ENCODE assay signal across 17 cellular contexts in genomic region chr3:161915283-161915682, GRCh38.
DNase-seq lines count a peak whose midpoint lies in the region; ATAC-seq, FAIRE-seq and TF ChIP-seq lines count a peak whose summit lies in the region.
"Had no signal": no experiment of that assay in that cellular context is flagged by ENCODE, and none has a peak within 500 bp of the region (broad histone marks: within the 10 kb centered on the region; RNA-seq: fewer than 3 reads in every experiment).

No MANE protein-coding gene starts in this region.

- no peak overlapping the region for H4K91ac ChIP-seq in H1 (replicated peaks; ENCODE audit: insufficient read length, low read length)

- DNase-seq in Right ventricle myocardium inferior (ENCODE audit: missing footprints): peak; percentile 30
- DNase-seq in heart left ventricle: no peak
- DNase-seq in NCI-H748 treated with DMSO at 0.1 percent for 48 hours (lab: John Stamatoyannopoulos, UW): peak; percentile 36
- DNase-seq in H1 (ENCODE audit: low read depth in 1 of 2, low spot score in 2 of 2): no peak
- DNase-seq in uterus: no peak
- no peak for DNase-seq in DMS53 treated with DMSO at 0.1 percent for 48 hours (lab: John Stamatoyannopoulos, UW; ENCODE audit: unreplicated experiment)
- DNase-seq in amygdala (lab: John Stamatoyannopoulos, UW): no peak
- DNase-seq: activated CD4-positive, alpha-beta T cell treated with anti-CD3 and anti-CD28 coated beads, Interleukin-2, amount 10 ng/mL, durations not matched to agents 24 days and 14 days; activated T-cell treated with anti-CD3 and anti-CD28 coated beads, Interleukin-2, amount 50 U/mL, for 4 hours; CD8-positive, alpha-beta T cell; NCI-H1048; T-helper 9 cell had no signal

- no peak overlapping the region for H3K56ac ChIP-seq in H1 (replicated peaks; ENCODE audit: insufficient read length, low read depth, low read length)

- H3K36me3 ChIP-seq in heart left ventricle: no peaks in the 10 kb centered on the region
- H3K36me3 ChIP-seq in H1 (ENCODE audit: control insufficient read depth in 2 of 4, insufficient read depth in 4 of 4, low read length in 3 of 4): no peaks in the 10 kb centered on the region
- no peaks in the 10 kb centered on the region for H3K36me3 ChIP-seq in skeletal muscle satellite cell (ENCODE audit: insufficient read depth, low read length)
- H3K36me3 ChIP-seq in uterus: no peaks in the 10 kb centered on the region

- H3K4me1 ChIP-seq in heart left ventricle (peaks cover 0 to 6% (median 0%) of the 10 kb centered on the region in 12 donors), H1 (replicated peaks in 1 of 4; ENCODE audit: control insufficient read depth in 3 of 4, insufficient read depth in 4 of 4, low read length in 3 of 4) (no peaks in the 10 kb centered on the region), skeletal muscle satellite cell (ENCODE audit: control insufficient read depth, insufficient read depth, low read length) (peaks cover 25% of the 10 kb centered on the region), uterus (no peaks in the 10 kb centered on the region)

- CTCF ChIA-PET in H1 (lab: Charles Lee; ENCODE audit: partially characterized antibody): interaction anchor here (0.5 to 1.5 kb wide), 10 partner anchors 9 to 390 kb away, joined by 3 to 4 read pairs (median 3); no protein-coding TSS in a partner anchor

- no peak overlapping the region for H3K18ac ChIP-seq in H1 (ENCODE audit: extremely low read depth, low read length)

- H3K79me1 ChIP-seq in H1 (ENCODE audit: low read depth, low read length): no peaks in the 10 kb centered on the region

- no peak overlapping the region for H2BK15ac ChIP-seq in H1 (ENCODE audit: low read length)

- H3K23ac ChIP-seq in H1 (ENCODE audit: insufficient read length): no peak overlapping the region

- no peak overlapping the region for H2BK5ac ChIP-seq in H1 (ENCODE audit: low read depth, low read length)

- no peak overlapping the region for H4K5ac ChIP-seq in H1 (ENCODE audit: insufficient read length, low read depth, low read length)

- no peak overlapping the region for H3K27ac ChIP-seq in heart left ventricle
- no peak overlapping the region for H3K27ac ChIP-seq in H1 (ENCODE audit: low read depth, low read length)
- H3K27ac ChIP-seq in uterus: no peak overlapping the region
- H3K27ac ChIP-seq: coronary artery, epithelial cell of prostate had no signal

- H3K4me3 ChIP-seq in heart left ventricle (no peak overlapping the region), H1 (ENCODE audit: extremely low read depth in 1 of 4, insufficient read depth in 2 of 4, low read depth in 3 of 4, low read length in 4 of 4) (no peak overlapping the region), skeletal muscle satellite cell (ENCODE audit: low read length) (no peak overlapping the region), uterus (no peak overlapping the region)
- H3K4me3 ChIP-seq: coronary artery, GM12878 had no signal

- no peak overlapping the region for H2BK20ac ChIP-seq in H1 (ENCODE audit: low read length)

- no peak for TF ChIP-seq EP300 in H1 (IDR thresholded peaks at IDR 0.05; ENCODE audit: borderline replicate concordance in 1 of 2, low read depth in 2 of 2, low read length in 2 of 2)

- no peaks in the 10 kb centered on the region for H3K9me3 ChIP-seq in heart left ventricle
- no peaks in the 10 kb centered on the region; a peak in 1 of 4 replicates for H3K9me3 ChIP-seq in H1 (ENCODE audit: insufficient read depth in 2 of 2, low read depth in 1 of 2, low read length in 1 of 2)
- no peaks in the 10 kb centered on the region for H3K9me3 ChIP-seq in skeletal muscle satellite cell (replicated peaks; ENCODE audit: low read length)
- no peaks in the 10 kb centered on the region for H3K9me3 ChIP-seq in uterus

- no peak overlapping the region for H3K9ac ChIP-seq in H1 (replicated peaks in 1 of 4; ENCODE audit: extremely low read depth in 1 of 4, low read depth in 3 of 4, low read length in 3 of 4)
- H3K9ac ChIP-seq in skeletal muscle satellite cell (ENCODE audit: low read depth, low read length): peak overlapping the region; percentile 4

- H3K27me3 ChIP-seq in heart left ventricle (no peaks in the 10 kb centered on the region), H1 (replicated peaks in 1 of 4; ENCODE audit: control insufficient read depth in 3 of 4, extremely low read depth in 1 of 4, insufficient read depth in 3 of 4, low read length in 3 of 4) (no peaks in the 10 kb centered on the region), skeletal muscle satellite cell (ENCODE audit: control insufficient read depth, insufficient read depth, low read length) (no peaks in the 10 kb centered on the region), uterus (no peaks in the 10 kb centered on the region)

- no peaks in the 10 kb centered on the region for H3K23me2 ChIP-seq in H1 (ENCODE audit: low read depth, low read length)

- peak overlapping the region; percentile 97; the same call in 1 of the 2 replicates for H2AFZ ChIP-seq in H1 (ENCODE audit: low read length)

- WGBS in heart left ventricle, 4 donors: 20 to 38% (median 28%) methylated on average over 4 of the region's 4 CpGs
- WGBS in H1 (ENCODE audit: extremely low coverage in 1 of 2, insufficient coverage in 1 of 2, insufficient read length in 1 of 2, insufficient replicate concordance in 2 of 2, low coverage in 1 of 2, low lambda C conversion rate in 2 of 2, missing lambda C conversion rate in 1 of 2), 2 experiments: 75% methylated on average over 4 of the region's 4 CpGs; no CpG with 5 or more reads in 1 of the 2 experiments

- no peak for TF ChIP-seq CTCF in heart left ventricle (IDR thresholded peaks at IDR 0.05)
- TF ChIP-seq CTCF in H1 (IDR thresholded peaks at IDR 0.05; ENCODE audit: control extremely low read depth in 1 of 3, insufficient read depth in 1 of 3, low read depth in 1 of 3, low read length in 3 of 3): no peak
- no peak for TF ChIP-seq CTCF in uterus (IDR thresholded peaks at IDR 0.05)

- TF ChIP-seq POLR2A in heart left ventricle (IDR thresholded peaks at IDR 0.05) (no peak), H1 (IDR thresholded peaks at IDR 0.05; ENCODE audit: control extremely low read depth in 1 of 2, low read depth in 2 of 2, low read length in 2 of 2) (no peak), uterus (IDR thresholded peaks at IDR 0.05) (no peak)

- no peak overlapping the region for H2BK120ac ChIP-seq in H1 (replicated peaks; ENCODE audit: low read depth, low read length)

- H3K4me2 ChIP-seq in H1 (ENCODE audit: insufficient read depth in 1 of 2, low read depth in 2 of 2, low read length in 2 of 2): no peak overlapping the region
- H3K4me2 ChIP-seq in skeletal muscle satellite cell (ENCODE audit: low read length): peak overlapping the region; percentile 31

- no peak for FAIRE-seq in H1 (lab: Jason Lieb, UNC)
- FAIRE-seq: GM12878, keratinocyte had no signal

- no peak overlapping the region for H2BK12ac ChIP-seq in H1 (ENCODE audit: low read depth, low read length)

- H4K20me1 ChIP-seq in H1 (replicated peaks in 1 of 2; ENCODE audit: control insufficient read depth in 1 of 2, insufficient read depth in 2 of 2, low read length in 2 of 2): no peaks in the 10 kb centered on the region

- H3K79me2 ChIP-seq in H1 (ENCODE audit: control insufficient read depth in 1 of 2, insufficient read depth in 2 of 2, low read length in 2 of 2): no peaks in the 10 kb centered on the region

- no peak for ATAC-seq in Right ventricle myocardium inferior
- no peak for ATAC-seq in heart left ventricle
- ATAC-seq: activated T-cell treated with anti-CD3 and anti-CD28 coated beads, Interleukin-2, amount 50 U/mL, for 4 hours; CD8-positive, alpha-beta T cell had no signal

- H4K8ac ChIP-seq in H1 (ENCODE audit: extremely low read depth, insufficient read depth, low read length): no peak overlapping the region

- POLR2A ChIA-PET in H1 (lab: Charles Lee; ENCODE audit: partially characterized antibody): no interaction called here

- intact Hi-C loops in Right ventricle myocardium inferior (cut with DNase I): loop anchor here (10.0 kb wide), 1 partner anchor 1140 kb away; no protein-coding TSS in a partner anchor
- intact Hi-C loops in heart left ventricle (cut with DNase I): loop anchor here in 1 of 10 donors (10.0 kb wide), 1 partner anchor 1710 kb away; no protein-coding TSS in a partner anchor
- intact Hi-C loops in uterus (cut with DNase I; ENCODE audit: low total_unique reads): no loop called here

- no peak overlapping the region for H3K14ac ChIP-seq in H1 (ENCODE audit: insufficient read length)

- H2AK5ac ChIP-seq in H1 (ENCODE audit: low read depth, low read length): no peak overlapping the region

- no peak for TF ChIP-seq RAD21 in H1 (IDR thresholded peaks at IDR 0.05 in 1 of 2, conservative IDR thresholded peaks at IDR 0.05 in 1 of 2; ENCODE audit: low read depth in 2 of 2, low read length in 2 of 2)

- H3K4ac ChIP-seq in H1 (replicated peaks; ENCODE audit: insufficient read length, low read depth, low read length): no peak overlapping the region

TF ChIP-seq in H1, 55 proteins besides CTCF, POLR2A, EP300 and RAD21:
- TF ChIP-seq SAP30 (IDR thresholded peaks at IDR 0.05; ENCODE audit: insufficient read depth, insufficient replicate concordance, low read length) (no peak), PHF8 (conservative IDR thresholded peaks at IDR 0.05; ENCODE audit: low read depth, low read length) (no peak), KDM5A (IDR thresholded peaks at IDR 0.05; ENCODE audit: low read length) (no peak), BRCA1 (IDR thresholded peaks at IDR 0.05; ENCODE audit: low read depth, low read length) (no peak), ATF3 (IDR thresholded peaks at IDR 0.05; ENCODE audit: insufficient read depth, low read depth, low read length) (no peak), CTBP2 (IDR thresholded peaks at IDR 0.05; ENCODE audit: borderline replicate concordance, insufficient read depth, insufficient read length, low read length) (no peak), TAF7 (optimal IDR thresholded peaks at IDR 0.05; ENCODE audit: borderline replicate concordance, low read depth, low read length) (no peak), SP2 (IDR thresholded peaks at IDR 0.05; ENCODE audit: low read length) (no peak)
- TF ChIP-seq, protein P1, sequence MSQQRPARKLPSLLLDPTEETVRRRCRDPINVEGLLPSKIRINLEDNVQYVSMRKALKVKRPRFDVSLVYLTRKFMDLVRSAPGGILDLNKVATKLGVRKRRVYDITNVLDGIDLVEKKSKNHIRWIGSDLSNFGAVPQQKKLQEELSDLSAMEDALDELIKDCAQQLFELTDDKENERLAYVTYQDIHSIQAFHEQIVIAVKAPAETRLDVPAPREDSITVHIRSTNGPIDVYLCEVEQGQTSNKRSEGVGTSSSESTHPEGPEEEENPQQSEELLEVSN (IDR thresholded peaks at IDR 0.05): no peak

Comparison
In these comparisons a context has a peak if more than half of its experiments do, and no peak if none do; other contexts are left out.
1. DNase-seq: peak in Right ventricle myocardium inferior (single experiment) and NCI-H748 treated with DMSO at 0.1 percent for 48 hours (single experiment); none in heart left ventricle (0 of 5), H1 (0 of 2), uterus (0 of 2), DMS53 treated with DMSO at 0.1 percent for 48 hours (single experiment) and amygdala (0 of 56).